19 cellular contexts compared by ENCODE assay signal in genomic region chr21:34609951-34610549, GRCh38. TPM values are rescaled to one million over a fixed set of nuclear protein-coding genes. Genes with fewer than 3 reads are reported as not detected.
"Had no signal": no experiment of that assay in that cellular context is flagged by ENCODE, and none has a peak within 500 bp of the region (broad histone marks: within the 10 kb centered on the region; RNA-seq: fewer than 3 reads in every experiment).

No MANE protein-coding gene starts in this region.

- DNase-seq: activated B cell treated with CpG ODN at 0.5 μM for 24 hours; activated CD4-positive, alpha-beta T cell treated with anti-CD3 and anti-CD28 coated beads for 4 hours; activated naive CD4-positive, alpha-beta T cell; activated naive CD8-positive, alpha-beta T cell treated with anti-CD3 and anti-CD28 coated beads for 36 hours; activated T-cell treated with anti-CD3 and anti-CD28 coated beads, Interleukin-2, amount 50 U/mL, for 1 hour; amniotic stem cell; brain microvascular endothelial cell; cerebellar nuclear complex; effector memory CD4-positive, alpha-beta T cell; left colon; lower lobe of right lung; natural killer cell; stimulated activated naive B cell treated with anti-CD40 and anti-IgM and Interleukin-4, amounts not matched to agents 10 μg/mL and 1 μg/mL and 100 μg/mL, for 72 hours; T-cell; tibial artery; uterus had no signal

- H3K27ac ChIP-seq: brain microvascular endothelial cell, hepatocyte, lower lobe of right lung, parathyroid adenoma, tibial artery, uterus had no signal

- H3K27me3 ChIP-seq: brain microvascular endothelial cell, hepatocyte, tibial artery, uterus had no signal

- H3K4me3 ChIP-seq: hepatocyte, lower lobe of right lung, tibial artery, uterus had no signal

- ATAC-seq: left colon; lower lobe of right lung; natural killer cell; sciatic nerve; stimulated activated naive B cell treated with anti-CD40 and anti-IgM and Interleukin-4, amounts not matched to agents 10 μg/mL and 1 μg/mL and 100 μg/mL, for 72 hours; T-cell had no signal

- H3K36me3 ChIP-seq: brain microvascular endothelial cell, lower lobe of right lung, tibial artery, uterus had no signal

- H3K9me3 ChIP-seq: lower lobe of right lung, tibial artery, uterus had no signal

- H3K4me1 ChIP-seq: uterus had no signal

RNA-seq across cellular contexts. Expression of gene CLIC6, which starts 58.7 kb away (rescaled TPM):
- total RNA-seq: activated B cell treated with CpG ODN at 0.5 μM for 24 hours, natural killer cell had no signal
